In genomic region chr19:5789201-5789795, GRCh38 we compare ENCODE assay signal across 1 cellular context.
TF ChIP-seq lines count a peak whose summit lies in the region.

No MANE protein-coding gene starts in this region.

TF ChIP-seq in HepG2, 621 proteins besides CTCF, POLR2A, EP300 and RAD21:
- TF ChIP-seq CSRNP1 (CRISPR knock-in tag; IDR thresholded peaks at IDR 0.05) (no peak), RBFOX2 (IDR thresholded peaks at IDR 0.05; ENCODE audit: low read depth, low read length) (peak; percentile 52), HNRNPL (IDR thresholded peaks at IDR 0.05; ENCODE audit: low read depth, low read length) (no peak), SKI (IDR thresholded peaks at IDR 0.05; ENCODE audit: partially characterized antibody) (no peak), ZNF432 (CRISPR knock-in tag; IDR thresholded peaks at IDR 0.05; ENCODE audit: borderline replicate concordance) (no peak), MAFK (conservative IDR thresholded peaks at IDR 0.05 in 1 of 2, IDR thresholded peaks at IDR 0.05 in 1 of 2; ENCODE audit: low read length in 2 of 2) (no peak), ZNF878 (CRISPR knock-in tag; IDR thresholded peaks at IDR 0.05) (no peak), ZNF768 (CRISPR knock-in tag; IDR thresholded peaks at IDR 0.05) (0 out of 2 replicates have a peak, but pooled peaks have one; percentile 13), ARNT (IDR thresholded peaks at IDR 0.05) (no peak), SKIL (CRISPR knock-in tag; IDR thresholded peaks at IDR 0.05; ENCODE audit: borderline replicate concordance) (no peak), ZBTB7A (CRISPR knock-in tag; IDR thresholded peaks at IDR 0.05) (no peak)
